11 cellular contexts compared by ENCODE assay signal in genomic region chr6:27604986-27605385, GRCh38.
DNase-seq lines count a peak whose midpoint lies in the region; ATAC-seq, FAIRE-seq and TF ChIP-seq lines count a peak whose summit lies in the region.
"Had no signal": no experiment of that assay in that cellular context is flagged by ENCODE, and none has a peak within 500 bp of the region (broad histone marks: within the 10 kb centered on the region; RNA-seq: fewer than 3 reads in every experiment).

No MANE protein-coding gene starts in this region.

- H3K4me1 ChIP-seq in iPS-15b (ENCODE audit: control insufficient read depth, insufficient read depth, low read length) (no peaks in the 10 kb centered on the region), small intestine (ENCODE audit: control insufficient read depth in 2 of 2, insufficient read depth in 1 of 2, low read depth in 1 of 2, low read length in 1 of 2) (no peaks in the 10 kb centered on the region)

- H3K4me3 ChIP-seq in WI38 (ENCODE audit: low read depth, low read length) (peak overlapping the region; percentile 48), iPS-15b (ENCODE audit: low read depth, low read length) (peak overlapping the region; percentile 80), small intestine (ENCODE audit: low read depth in 1 of 2, low read length in 2 of 2) (no peak overlapping the region)

- DNase-seq in ACHN (peak; percentile 50), GM18507 (ENCODE audit: extremely low spot score, insufficient read length, low read depth) (no peak), small intestine (no peak)
- DNase-seq in stimulated activated naive CD4-positive, alpha-beta T cell treated with Interleukin-2 at 50 U/mL for 16 hours (lab: John Stamatoyannopoulos, UW): no peak
- DNase-seq: GF-D8, NCI-H1436 had no signal

- no peak for ATAC-seq in HG02571 (IDR thresholded peaks at IDR 0.05; ENCODE audit: unreplicated experiment)
- ATAC-seq in HG03432 (IDR thresholded peaks at IDR 0.05; ENCODE audit: unreplicated experiment): no peak

- in situ Hi-C loops in ACHN (cut with HindIII; ENCODE audit: low pct_ligation_motif_present, low pct_unique_long_range_greater_than_20kb, low sequenced_read_pairs): no loop called here

- peak overlapping the region; percentile 30 for H3K9ac ChIP-seq in iPS-15b (ENCODE audit: low read depth, low read length)

- no peak for TF ChIP-seq CTCF in WI38 (IDR thresholded peaks at IDR 0.05; ENCODE audit: low read depth, low read length)

- 3 to 12% (median 9%) methylated on average over 13 of the region's 13 CpGs for WGBS in small intestine, 3 donors

- FAIRE-seq in GM18507 (lab: Jason Lieb, UNC) (peak; percentile 61), small intestine (lab: Jason Lieb, UNC) (no peak)

- no peaks in the 10 kb centered on the region for H3K9me3 ChIP-seq in iPS-15b (ENCODE audit: control insufficient read depth, insufficient read depth, low read length)
- H3K9me3 ChIP-seq in small intestine (ENCODE audit: control insufficient read depth, low read depth): no peaks in the 10 kb centered on the region

- H3K36me3 ChIP-seq in iPS-15b (ENCODE audit: control insufficient read depth, insufficient read depth, low read length): no peaks in the 10 kb centered on the region
- no peaks in the 10 kb centered on the region for H3K36me3 ChIP-seq in small intestine (ENCODE audit: control insufficient read depth in 2 of 2, insufficient read depth in 2 of 2, low read length in 2 of 2)

- H3K27me3 ChIP-seq in iPS-15b (ENCODE audit: control insufficient read depth, insufficient read depth, low read length) (peaks cover 6% of the 10 kb centered on the region), small intestine (ENCODE audit: control insufficient read depth in 2 of 2, insufficient read depth in 2 of 2, low read length in 2 of 2) (peaks cover 0 to 27% of the 10 kb centered on the region in 2 donors)

- H3K27ac ChIP-seq in small intestine (ENCODE audit: low read depth in 1 of 2, low read length in 1 of 2): no peak overlapping the region
- H3K27ac ChIP-seq: VCaP had no signal

Comparison
In these comparisons a context has a peak if more than half of its experiments do, and no peak if none do; other contexts are left out.
1. H3K4me3 ChIP-seq: peak in WI38 (single experiment) and iPS-15b (single experiment); none in small intestine (0 of 2).